8 cellular contexts compared by ENCODE assay signal in genomic region chr20:9617062-9617461, GRCh38.
DNase-seq lines count a peak whose midpoint lies in the region; ATAC-seq, FAIRE-seq and TF ChIP-seq lines count a peak whose summit lies in the region.

No MANE protein-coding gene starts in this region.

- 1 to 2% (median 2%) methylated on average over 9 of the region's 9 CpGs for WGBS in ovary, 3 donors

- no peaks in the 10 kb centered on the region for H3K9me3 Mint-ChIP-seq in activated T-helper 1 cell treated with anti-CD3 and anti-CD28 coated beads, Interleukin-12 subunit alpha, Interleukin-12 subunit beta, Interleukin-2, Interleukin-4 antibody, amounts not matched to agents 30 ng/mL and 10 ng/mL and 1 ng/mL, durations not matched to agents 14 hours and 24 hours and 36 hours

- H3K4me1 Mint-ChIP-seq in activated T-helper 1 cell treated with anti-CD3 and anti-CD28 coated beads, Interleukin-12 subunit alpha, Interleukin-12 subunit beta, Interleukin-2, Interleukin-4 antibody, amounts not matched to agents 30 ng/mL and 10 ng/mL and 1 ng/mL, durations not matched to agents 14 hours and 24 hours and 36 hours (ENCODE audit: low read depth), result no peaks in the 10 kb centered on the region

- no peaks in the 10 kb centered on the region for H3K36me3 ChIP-seq in Peyer's patch
- no peaks in the 10 kb centered on the region for H3K36me3 ChIP-seq in ovary
- H3K36me3 ChIP-seq in vagina, result no peaks in the 10 kb centered on the region

- peak; percentile 80 for ATAC-seq in foreskin keratinocyte

- TF ChIP-seq EP300 in ovary (IDR thresholded peaks at IDR 0.05), result no peak

- no peaks in the 10 kb centered on the region for H3K36me3 Mint-ChIP-seq in activated T-helper 1 cell treated with anti-CD3 and anti-CD28 coated beads, Interleukin-12 subunit alpha, Interleukin-12 subunit beta, Interleukin-2, Interleukin-4 antibody, amounts not matched to agents 30 ng/mL and 10 ng/mL and 1 ng/mL, durations not matched to agents 14 hours and 24 hours and 36 hours (ENCODE audit: low read depth)

- FAIRE-seq in GM19239 (lab: Jason Lieb, UNC), result peak; percentile 83

- H3K27ac ChIP-seq in Peyer's patch (no peak overlapping the region), foreskin keratinocyte (no peak overlapping the region), ovary (no peak overlapping the region), vagina (no peak overlapping the region)

- no peaks in the 10 kb centered on the region for H3K4me1 ChIP-seq in Peyer's patch
- H3K4me1 ChIP-seq in foreskin keratinocyte, result no peaks in the 10 kb centered on the region
- H3K4me1 ChIP-seq in ovary (ENCODE audit: insufficient read depth), result no peaks in the 10 kb centered on the region
- H3K4me1 ChIP-seq in vagina, result no peaks in the 10 kb centered on the region

- intact Hi-C loops in activated T-helper 1 cell treated with anti-CD3 and anti-CD28 coated beads, Interleukin-12 subunit alpha, Interleukin-12 subunit beta, Interleukin-2, Interleukin-4 antibody, amounts not matched to agents 30 ng/mL and 10 ng/mL and 1 ng/mL, durations not matched to agents 14 hours and 24 hours and 36 hours (cut with micrococcal nuclease), result loop anchor here (1.0 to 5.0 kb wide), 4 partner anchors 296 to 810 kb away; no protein-coding TSS in a partner anchor
- intact Hi-C loops in ovary (cut with DNase I) (loop anchor here in 1 of 4 donors (10.0 kb wide), 1 partner anchor 1928 kb away; no protein-coding TSS in a partner anchor), vagina (cut with DNase I) (no loop called here)

- no peak overlapping the region for H3K4me3 ChIP-seq in Peyer's patch
- no peak overlapping the region for H3K4me3 ChIP-seq in ovary
- H3K4me3 ChIP-seq in vagina, result no peak overlapping the region

- peak; percentile 5 to 90 (median 76) for TF ChIP-seq CTCF in Peyer's patch (IDR thresholded peaks at IDR 0.05)
- TF ChIP-seq CTCF in foreskin keratinocyte (conservative IDR thresholded peaks at IDR 0.05), result peak; percentile 88
- peak; percentile 35 to 57 (median 37) for TF ChIP-seq CTCF in ovary (IDR thresholded peaks at IDR 0.05)
- peak; percentile 49 to 84 (median 75) for TF ChIP-seq CTCF in vagina (IDR thresholded peaks at IDR 0.05)

- no peaks in the 10 kb centered on the region for H3K27me3 Mint-ChIP-seq in activated T-helper 1 cell treated with anti-CD3 and anti-CD28 coated beads, Interleukin-12 subunit alpha, Interleukin-12 subunit beta, Interleukin-2, Interleukin-4 antibody, amounts not matched to agents 30 ng/mL and 10 ng/mL and 1 ng/mL, durations not matched to agents 14 hours and 24 hours and 36 hours (ENCODE audit: insufficient read depth)

- DNase-seq in AML-193 (lab: John Stamatoyannopoulos, UW) (peak; percentile 62 to 68), GM19239 (ENCODE audit: insufficient read length, low spot score) (no peak), LoVo (ENCODE audit: low spot score) (peak; percentile 79), Peyer's patch (peak; percentile 21 to 84 (median 56)), foreskin keratinocyte (peak in 1 of 2 donors; percentile 29), ovary (peak in 4 of 5 donors; percentile 30 to 54 (median 48)), vagina (ENCODE audit: extremely low spot score in 2 of 2) (no peak)
- peak; percentile 6 for DNase-seq in activated T-helper 1 cell treated with anti-CD3 and anti-CD28 coated beads, Interleukin-12 subunit alpha, Interleukin-12 subunit beta, Interleukin-2, Interleukin-4 antibody, amounts not matched to agents 30 ng/mL and 10 ng/mL and 1 ng/mL, durations not matched to agents 14 hours and 24 hours and 36 hours (ENCODE audit: low spot score)

- H3K4me3 Mint-ChIP-seq in activated T-helper 1 cell treated with anti-CD3 and anti-CD28 coated beads, Interleukin-12 subunit alpha, Interleukin-12 subunit beta, Interleukin-2, Interleukin-4 antibody, amounts not matched to agents 30 ng/mL and 10 ng/mL and 1 ng/mL, durations not matched to agents 14 hours and 24 hours and 36 hours, result no peak overlapping the region

- H3K9me3 ChIP-seq in Peyer's patch, result no peaks in the 10 kb centered on the region
- H3K9me3 ChIP-seq in ovary, result no peaks in the 10 kb centered on the region
- no peaks in the 10 kb centered on the region for H3K9me3 ChIP-seq in vagina

- H3K27ac Mint-ChIP-seq in activated T-helper 1 cell treated with anti-CD3 and anti-CD28 coated beads, Interleukin-12 subunit alpha, Interleukin-12 subunit beta, Interleukin-2, Interleukin-4 antibody, amounts not matched to agents 30 ng/mL and 10 ng/mL and 1 ng/mL, durations not matched to agents 14 hours and 24 hours and 36 hours, result no peak overlapping the region

- H3K27me3 ChIP-seq in Peyer's patch (no peaks in the 10 kb centered on the region), foreskin keratinocyte (peaks cover 14% of the 10 kb centered on the region), ovary (no peaks in the 10 kb centered on the region), vagina (no peaks in the 10 kb centered on the region)

- no peak for TF ChIP-seq POLR2A in Peyer's patch (IDR thresholded peaks at IDR 0.05)
- TF ChIP-seq POLR2A in ovary (IDR thresholded peaks at IDR 0.05), result no peak
- TF ChIP-seq POLR2A in vagina (IDR thresholded peaks at IDR 0.05), result no peak

Comparison
In these comparisons a context has a peak if more than half of its experiments do, and no peak if none do; other contexts are left out.
1. DNase-seq: peak in AML-193 (2 of 2), LoVo (single experiment), Peyer's patch (3 of 3), activated T-helper 1 cell treated with anti-CD3 and anti-CD28 coated beads, Interleukin-12 subunit alpha, Interleukin-12 subunit beta, Interleukin-2, Interleukin-4 antibody, amounts not matched to agents 30 ng/mL and 10 ng/mL and 1 ng/mL, durations not matched to agents 14 hours and 24 hours and 36 hours (single experiment) and ovary (4 of 5); none in GM19239 (single experiment) and vagina (0 of 2).
2. CTCF ChIP-seq: peak in every context shown above with its lines; median percentile 88 in foreskin keratinocyte; 76 in Peyer's patch; 75 in vagina; 37 in ovary.